ENCODE assay signal across 8 cellular contexts in the genomic region with DNA sequence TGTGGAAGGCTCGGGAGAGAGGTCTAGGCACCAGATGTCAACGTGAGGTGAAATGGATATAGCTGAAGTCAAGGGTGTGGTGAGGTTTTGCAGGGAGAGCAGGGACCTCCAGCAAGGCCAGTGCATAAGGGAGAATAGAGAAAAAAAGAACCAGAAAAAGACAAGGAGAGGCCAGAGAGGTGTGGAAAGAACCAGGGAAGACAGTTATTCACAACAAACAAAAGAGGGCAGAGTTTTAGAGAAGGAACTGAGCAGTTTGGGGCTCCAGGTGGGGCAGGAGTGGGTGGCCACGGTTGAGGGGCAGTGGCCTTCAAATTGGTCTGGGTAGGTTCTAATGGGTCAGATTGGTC. TPM values are rescaled to one million over a fixed set of nuclear protein-coding genes. Genes with fewer than 3 reads are reported as not detected.
DNase-seq lines count a peak whose midpoint lies in the region; ATAC-seq and TF ChIP-seq lines count a peak whose summit lies in the region.

No MANE protein-coding gene starts in this region.

- H3K27ac ChIP-seq in HCT116 (ENCODE audit: low read depth, low read length) (peak overlapping the region; percentile 92), skin epidermis (peak overlapping the region; percentile 91 to 100 (median 97))

- TF ChIP-seq CTCF in HCT116 (IDR thresholded peaks at IDR 0.05 in 2 of 3, conservative IDR thresholded peaks at IDR 0.05 in 1 of 3; ENCODE audit: borderline replicate concordance in 1 of 3, insufficient read depth in 1 of 3, low read depth in 2 of 3, low read length in 2 of 3) (no peak), foreskin fibroblast (IDR thresholded peaks at IDR 0.05; ENCODE audit: low read depth, low read length) (no peak)

- H3K4me1 ChIP-seq in HCT116 (ENCODE audit: control insufficient read depth in 1 of 2, insufficient read depth in 2 of 2, low read length in 2 of 2), result peaks cover 34 to 58% of the 10 kb centered on the region in 2 experiments

- CTCF ChIA-PET in HCT116 (lab: Charles Lee), result interaction anchor here (0.7 to 3.5 kb wide), 11 partner anchors 11 to 196 kb away, joined by 3 to 58 read pairs (median 5); a partner anchor contains a TSS

- BruUV-seq in HCT116 (replicated peaks; lab: Mats Ljungman, UMichigan), result TSS peak; percentile 87

- H3K4me3 Mint-ChIP-seq in T-helper 17 cell, result peak overlapping the region; percentile 97

- POLR2A ChIA-PET in HCT116 (lab: Charles Lee), result interaction anchor here (0.6 to 3.4 kb wide), 17 partner anchors 8 to 197 kb away, joined by 3 to 22 read pairs (median 7); a partner anchor contains a TSS

- intact Hi-C loops in HCT116 (cut with micrococcal nuclease), result loop anchor here (2.0 kb wide), 1 partner anchor 55 kb away; no protein-coding TSS in a partner anchor
- intact Hi-C loops in posterior vena cava (cut with DNase I), result loop anchor here (2.0 to 5.0 kb wide), 2 partner anchors 35 to 36 kb away; no protein-coding TSS in a partner anchor

- H2AFZ ChIP-seq in HCT116 (ENCODE audit: low read depth, low read length, poor library complexity, severe bottlenecking), result no peak overlapping the region

- peaks cover 2% of the 10 kb centered on the region for H3K36me3 Mint-ChIP-seq in T-helper 17 cell (ENCODE audit: low read depth)

- peak overlapping the region; percentile 97 for H3K27ac Mint-ChIP-seq in T-helper 17 cell

- DNase-seq in HCT116 (ENCODE audit: low read depth, low spot score), result no peak
- no peak for DNase-seq in T-helper 17 cell
- no peak for DNase-seq in foreskin fibroblast
- DNase-seq in anterior cingulate cortex (lab: John Stamatoyannopoulos, UW), result no peak
- no peak for DNase-seq in SW 1271 (lab: John Stamatoyannopoulos, UW)
- DNase-seq in posterior vena cava (ENCODE audit: low spot score), result no peak

- no peaks in the 10 kb centered on the region for H3K79me2 ChIP-seq in HCT116 (ENCODE audit: insufficient read depth, low read length)

- RAD21 ChIA-PET in HCT116 (lab: Charles Lee; ENCODE audit: low non-redundant PET in 1 of 2, low total read pairs in 2 of 2, uncharacterized antibody in 2 of 2, unreplicated experiment in 2 of 2), result interaction anchor here (1.2 to 3.6 kb wide), 4 partner anchors 14 to 142 kb away, joined by 4 to 14 read pairs (median 8); no protein-coding TSS in a partner anchor

- no peaks in the 10 kb centered on the region for H3K9me3 ChIP-seq in HCT116 (ENCODE audit: control insufficient read depth in 1 of 2, insufficient read depth in 1 of 2, low read depth in 1 of 2, low read length in 2 of 2)
- H3K9me3 ChIP-seq in T-helper 17 cell (ENCODE audit: control insufficient read depth, low read length, poor library complexity, severe bottlenecking), result no peaks in the 10 kb centered on the region

- H3K27me3 ChIP-seq in HCT116 (ENCODE audit: insufficient read depth, low read length), result no peaks in the 10 kb centered on the region

- TF ChIP-seq RAD21 in HCT116 (IDR thresholded peaks at IDR 0.05; ENCODE audit: low read depth), result no peak

- H3K4me1 Mint-ChIP-seq in T-helper 17 cell, result peaks cover 22% of the 10 kb centered on the region

- no peaks in the 10 kb centered on the region for H3K36me3 ChIP-seq in HCT116 (ENCODE audit: control insufficient read depth in 1 of 2, insufficient read depth in 2 of 2, low read length in 2 of 2)

- no peaks in the 10 kb centered on the region for H3K9me2 ChIP-seq in HCT116 (ENCODE audit: insufficient read depth)

- H3K9ac ChIP-seq in HCT116 (ENCODE audit: low read length), result peak overlapping the region; percentile 77

- ATAC-seq in HCT116 (no peak), T-helper 17 cell (no peak), HG03095 (IDR thresholded peaks at IDR 0.05; ENCODE audit: unreplicated experiment) (no peak)

- H3K4me2 ChIP-seq in HCT116 (ENCODE audit: low read length), result peak overlapping the region; percentile 79

- no peaks in the 10 kb centered on the region for H3K27me3 Mint-ChIP-seq in T-helper 17 cell

- no peaks in the 10 kb centered on the region for H4K20me1 ChIP-seq in HCT116 (ENCODE audit: insufficient read depth)

- no peak for TF ChIP-seq POLR2A in HCT116 (IDR thresholded peaks at IDR 0.05; ENCODE audit: borderline replicate concordance, extremely low read depth, insufficient read depth, insufficient read length)

- H3K4me3 ChIP-seq in HCT116 (replicated peaks in 1 of 2; ENCODE audit: low read depth in 1 of 2, low read length in 2 of 2) (peak overlapping the region; percentile 57 to 62), foreskin fibroblast (ENCODE audit: low read depth in 1 of 2, low read length in 2 of 2) (peak overlapping the region; percentile 70 to 78), skin epidermis (peak overlapping the region; percentile 59 to 85 (median 71))

TF ChIP-seq in HCT116, 20 proteins besides CTCF, POLR2A, EP300 and RAD21:
- no peak for TF ChIP-seq SRF (IDR thresholded peaks at IDR 0.05; ENCODE audit: low read depth)
- TF ChIP-seq, protein P1, sequence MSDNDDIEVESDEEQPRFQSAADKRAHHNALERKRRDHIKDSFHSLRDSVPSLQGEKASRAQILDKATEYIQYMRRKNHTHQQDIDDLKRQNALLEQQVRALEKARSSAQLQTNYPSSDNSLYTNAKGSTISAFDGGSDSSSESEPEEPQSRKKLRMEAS (IDR thresholded peaks at IDR 0.05), result no peak
- no peak for TF ChIP-seq ZNF274 (IDR thresholded peaks at IDR 0.05; ENCODE audit: low read depth, low read length)
- TF ChIP-seq, protein P2, sequence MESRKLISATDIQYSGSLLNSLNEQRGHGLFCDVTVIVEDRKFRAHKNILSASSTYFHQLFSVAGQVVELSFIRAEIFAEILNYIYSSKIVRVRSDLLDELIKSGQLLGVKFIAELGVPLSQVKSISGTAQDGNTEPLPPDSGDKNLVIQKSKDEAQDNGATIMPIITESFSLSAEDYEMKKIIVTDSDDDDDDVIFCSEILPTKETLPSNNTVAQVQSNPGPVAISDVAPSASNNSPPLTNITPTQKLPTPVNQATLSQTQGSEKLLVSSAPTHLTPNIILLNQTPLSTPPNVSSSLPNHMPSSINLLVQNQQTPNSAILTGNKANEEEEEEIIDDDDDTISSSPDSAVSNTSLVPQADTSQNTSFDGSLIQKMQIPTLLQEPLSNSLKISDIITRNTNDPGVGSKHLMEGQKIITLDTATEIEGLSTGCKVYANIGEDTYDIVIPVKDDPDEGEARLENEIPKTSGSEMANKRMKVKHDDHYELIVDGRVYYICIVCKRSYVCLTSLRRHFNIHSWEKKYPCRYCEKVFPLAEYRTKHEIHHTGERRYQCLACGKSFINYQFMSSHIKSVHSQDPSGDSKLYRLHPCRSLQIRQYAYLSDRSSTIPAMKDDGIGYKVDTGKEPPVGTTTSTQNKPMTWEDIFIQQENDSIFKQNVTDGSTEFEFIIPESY (IDR thresholded peaks at IDR 0.05; ENCODE audit: extremely low read depth, insufficient replicate concordance, low read length), result no peak

RNA-seq across cellular contexts. Expression of a gene that starts 11.6 kb away (rescaled TPM):
- total RNA-seq in HCT116 (2021; ENCODE audit: unreplicated experiment) (82.9 TPM), T-helper 17 cell (10 to 100 TPM in 1 of 2 donors, 1 to 10 TPM in 1; 9.2 to 14.2 TPM), posterior vena cava (10 to 100 TPM; 27.7 to 42.4 TPM)
- polyA plus RNA-seq in HCT116 (2012), result 102 TPM in 2 replicates

RNA-seq across cellular contexts. Expression of a gene that starts 16.7 kb away (rescaled TPM):
- total RNA-seq in HCT116 (2021; ENCODE audit: unreplicated experiment) (103 TPM), T-helper 17 cell (10 to 100 TPM in 1 of 2 donors, 1 to 10 TPM in 1; 9.1 to 26.4 TPM), posterior vena cava (10 to 100 TPM; 90.7 to 98.3 TPM)
- 112 and 120 TPM in 2 replicates for polyA plus RNA-seq in HCT116 (2012)
